ENCODE assay signal across 23 cellular contexts in the genomic region with DNA sequence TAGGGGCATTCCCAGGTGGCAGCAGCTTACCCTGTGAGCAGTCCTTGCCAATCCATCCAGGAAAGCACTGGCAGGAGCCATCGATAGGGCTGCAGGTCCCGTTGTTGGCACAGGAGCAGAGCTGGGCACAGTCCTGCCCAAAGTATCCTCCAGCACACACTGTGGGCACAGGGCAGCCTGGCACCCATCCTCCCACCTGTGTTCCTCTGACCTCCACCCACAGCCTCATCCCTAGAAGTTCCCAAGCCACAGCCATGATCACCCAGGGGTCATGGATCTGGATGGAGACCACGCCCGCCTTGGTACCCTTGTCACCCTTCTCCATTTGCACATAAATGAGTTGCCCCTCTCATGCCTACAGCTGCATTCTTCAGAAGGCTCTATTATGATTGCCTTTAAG. TPM values are rescaled to one million over a fixed set of nuclear protein-coding genes. Genes with fewer than 3 reads are reported as not detected.
A peak's percentile ranks its signal among the peaks of the same experiment; 100 is the strongest.
DNase-seq lines count a peak whose midpoint lies in the region; ATAC-seq and TF ChIP-seq lines count a peak whose summit lies in the region.
"Had no signal": no experiment of that assay in that cellular context is flagged by ENCODE, and none has a peak within 500 bp of the region (broad histone marks: within the 10 kb centered on the region; RNA-seq: fewer than 3 reads in every experiment).

No MANE protein-coding gene starts in this region.

- H3K36me3 ChIP-seq in KMS-11 (ENCODE audit: insufficient read depth) (no peaks in the 10 kb centered on the region), SK-N-SH (replicated peaks in 1 of 2; ENCODE audit: control insufficient read depth in 1 of 2, insufficient read depth in 2 of 2, low read length in 1 of 2) (peaks cover 0 to 6% of the 10 kb centered on the region in 2 experiments)
- H3K36me3 ChIP-seq: Peyer's patch had no signal

- H3K27ac Mint-ChIP-seq in natural killer cell treated with Interleukin-12 subunit alpha and Interleukin-12 subunit beta and Interleukin-15 and Interleukin-18, amount 100 ng/mL, for 72 hours: peak overlapping the region; percentile 66 to 81
- peak overlapping the region in 1 of 2 donors; percentile 40 for H3K27ac Mint-ChIP-seq in natural killer cell
- peak overlapping the region; percentile 43 for H3K27ac Mint-ChIP-seq in activated naive CD8-positive, alpha-beta T cell treated with anti-CD3 and anti-CD28 coated beads, Interleukin-2, amount 50 U/mL, for 24 hours
- peak overlapping the region; percentile 22 for H3K27ac Mint-ChIP-seq in stimulated activated naive B cell treated with anti-CD40 and anti-IgM and Interleukin-4, amounts not matched to agents 10 μg/mL and 1 μg/mL and 100 μg/mL, for 72 hours
- H3K27ac Mint-ChIP-seq: CD4-positive, CD25-positive, alpha-beta regulatory T cell had no signal

- H3K27me3 Mint-ChIP-seq in natural killer cell treated with Interleukin-12 subunit alpha and Interleukin-12 subunit beta and Interleukin-15 and Interleukin-18, amount 100 ng/mL, for 72 hours: no peaks in the 10 kb centered on the region
- no peaks in the 10 kb centered on the region for H3K27me3 Mint-ChIP-seq in natural killer cell (ENCODE audit: low read depth in 2 of 2)
- H3K27me3 Mint-ChIP-seq in activated naive CD8-positive, alpha-beta T cell treated with anti-CD3 and anti-CD28 coated beads, Interleukin-2, amount 50 U/mL, for 24 hours: no peaks in the 10 kb centered on the region
- no peaks in the 10 kb centered on the region for H3K27me3 Mint-ChIP-seq in stimulated activated naive B cell treated with anti-CD40 and anti-IgM and Interleukin-4, amounts not matched to agents 10 μg/mL and 1 μg/mL and 100 μg/mL, for 72 hours
- H3K27me3 Mint-ChIP-seq: CD4-positive, CD25-positive, alpha-beta regulatory T cell had no signal

- H3K79me2 ChIP-seq in KMS-11 (ENCODE audit: insufficient read depth, low read depth) (no peaks in the 10 kb centered on the region), SK-N-SH (ENCODE audit: insufficient read depth) (no peaks in the 10 kb centered on the region)

- intact Hi-C loops in natural killer cell (cut with micrococcal nuclease): no loop called here

- CTCF ChIA-PET in SK-N-SH (lab: Yijun Ruan, JAX): interaction anchor here (0.9 to 4.1 kb wide), 17 partner anchors 8 to 649 kb away, joined by 3 to 40 read pairs (median 6); a partner anchor contains a TSS

- H3K4me3 Mint-ChIP-seq in natural killer cell treated with Interleukin-12 subunit alpha and Interleukin-12 subunit beta and Interleukin-15 and Interleukin-18, amount 100 ng/mL, for 72 hours: peak overlapping the region; percentile 63
- no peak overlapping the region for H3K4me3 Mint-ChIP-seq in natural killer cell
- H3K4me3 Mint-ChIP-seq in activated naive CD8-positive, alpha-beta T cell treated with anti-CD3 and anti-CD28 coated beads, Interleukin-2, amount 50 U/mL, for 24 hours: no peak overlapping the region
- peak overlapping the region in 1 of 2 donors; percentile 70 for H3K4me3 Mint-ChIP-seq in stimulated activated naive B cell treated with anti-CD40 and anti-IgM and Interleukin-4, amounts not matched to agents 10 μg/mL and 1 μg/mL and 100 μg/mL, for 72 hours
- H3K4me3 Mint-ChIP-seq: CD4-positive, CD25-positive, alpha-beta regulatory T cell had no signal

- no peak for TF ChIP-seq RAD21 in SK-N-SH (IDR thresholded peaks at IDR 0.05; ENCODE audit: low read length)

- no peak for TF ChIP-seq EP300 in SK-N-SH (IDR thresholded peaks at IDR 0.05; ENCODE audit: borderline replicate concordance in 1 of 2, low read depth in 1 of 2, low read length in 1 of 2)

- no peaks in the 10 kb centered on the region for H3K36me3 Mint-ChIP-seq in natural killer cell treated with Interleukin-12 subunit alpha and Interleukin-12 subunit beta and Interleukin-15 and Interleukin-18, amount 100 ng/mL, for 72 hours
- no peaks in the 10 kb centered on the region for H3K36me3 Mint-ChIP-seq in natural killer cell
- no peaks in the 10 kb centered on the region for H3K36me3 Mint-ChIP-seq in activated naive CD8-positive, alpha-beta T cell treated with anti-CD3 and anti-CD28 coated beads, Interleukin-2, amount 50 U/mL, for 24 hours (ENCODE audit: low read depth)
- peaks cover 0 to 9% of the 10 kb centered on the region in 2 donors for H3K36me3 Mint-ChIP-seq in stimulated activated naive B cell treated with anti-CD40 and anti-IgM and Interleukin-4, amounts not matched to agents 10 μg/mL and 1 μg/mL and 100 μg/mL, for 72 hours
- H3K36me3 Mint-ChIP-seq: CD4-positive, CD25-positive, alpha-beta regulatory T cell had no signal

- H3K9ac ChIP-seq in KMS-11 (no peak overlapping the region), SK-N-SH (no peak overlapping the region)
- H3K9ac ChIP-seq: GM23248 had no signal

- peaks cover 28 to 33% of the 10 kb centered on the region in 2 donors for H3K4me1 Mint-ChIP-seq in natural killer cell treated with Interleukin-12 subunit alpha and Interleukin-12 subunit beta and Interleukin-15 and Interleukin-18, amount 100 ng/mL, for 72 hours (ENCODE audit: low read depth in 2 of 2)
- peaks cover 0 to 12% of the 10 kb centered on the region in 2 donors for H3K4me1 Mint-ChIP-seq in natural killer cell
- H3K4me1 Mint-ChIP-seq in activated naive CD8-positive, alpha-beta T cell treated with anti-CD3 and anti-CD28 coated beads, Interleukin-2, amount 50 U/mL, for 24 hours: peaks cover 37% of the 10 kb centered on the region
- H3K4me1 Mint-ChIP-seq in stimulated activated naive B cell treated with anti-CD40 and anti-IgM and Interleukin-4, amounts not matched to agents 10 μg/mL and 1 μg/mL and 100 μg/mL, for 72 hours: peaks cover 66 to 72% of the 10 kb centered on the region in 2 donors

- no peaks in the 10 kb centered on the region for H3K9me2 ChIP-seq in SK-N-SH

- no peaks in the 10 kb centered on the region for H3K9me3 Mint-ChIP-seq in natural killer cell treated with Interleukin-12 subunit alpha and Interleukin-12 subunit beta and Interleukin-15 and Interleukin-18, amount 100 ng/mL, for 72 hours
- no peaks in the 10 kb centered on the region for H3K9me3 Mint-ChIP-seq in natural killer cell
- H3K9me3 Mint-ChIP-seq in activated naive CD8-positive, alpha-beta T cell treated with anti-CD3 and anti-CD28 coated beads, Interleukin-2, amount 50 U/mL, for 24 hours: no peaks in the 10 kb centered on the region
- no peaks in the 10 kb centered on the region for H3K9me3 Mint-ChIP-seq in stimulated activated naive B cell treated with anti-CD40 and anti-IgM and Interleukin-4, amounts not matched to agents 10 μg/mL and 1 μg/mL and 100 μg/mL, for 72 hours
- H3K9me3 Mint-ChIP-seq: CD4-positive, CD25-positive, alpha-beta regulatory T cell had no signal

- no peaks in the 10 kb centered on the region for H3K9me3 ChIP-seq in SK-N-SH
- H3K9me3 ChIP-seq: Peyer's patch had no signal

- no peak for DNase-seq in natural killer cell treated with Interleukin-12 subunit alpha and Interleukin-12 subunit beta and Interleukin-15 and Interleukin-18, amount 100 ng/mL, for 72 hours (ENCODE audit: low spot score)
- DNase-seq in natural killer cell: no peak
- DNase-seq in activated naive CD8-positive, alpha-beta T cell treated with anti-CD3 and anti-CD28 coated beads, Interleukin-2, amount 50 U/mL, for 24 hours: no peak
- no peak for DNase-seq in stimulated activated naive B cell treated with anti-CD40 and anti-IgM and Interleukin-4, amounts not matched to agents 10 μg/mL and 1 μg/mL and 100 μg/mL, for 72 hours
- no peak for DNase-seq in SK-N-SH
- DNase-seq in T-helper 2 cell: no peak
- DNase-seq in pons (ENCODE audit: low spot score): no peak
- DNase-seq: ACHN; AML-193; CD4-positive, CD25-positive, alpha-beta regulatory T cell; COR-L47; DMS 273 treated with DMSO at 0.1 percent for 48 hours; GDM1; GM23248; HCEC 1CT; NCI-H1092 treated with DMSO at 0.1 percent for 48 hours; NCI-H146; NCI-H2029 treated with DMSO at 0.1 percent for 48 hours; NCI-H2171; NCI-H526; Peyer's patch had no signal

- H3K27me3 ChIP-seq in KMS-11 (ENCODE audit: insufficient read depth, low read depth) (no peaks in the 10 kb centered on the region), SK-N-SH (ENCODE audit: insufficient read depth) (no peaks in the 10 kb centered on the region)
- H3K27me3 ChIP-seq: Peyer's patch had no signal

- H3K4me2 ChIP-seq in KMS-11 (peak overlapping the region; percentile 83; the same call in 1 of the 2 replicates), SK-N-SH (no peak overlapping the region)

- H4K20me1 ChIP-seq in KMS-11 (ENCODE audit: insufficient read depth) (no peaks in the 10 kb centered on the region), SK-N-SH (ENCODE audit: insufficient read depth) (no peaks in the 10 kb centered on the region)

- TF ChIP-seq CTCF in natural killer cell (IDR thresholded peaks at IDR 0.05) (no peak), KMS-11 (conservative IDR thresholded peaks at IDR 0.05; ENCODE audit: low read depth, low read length) (no peak), SK-N-SH (IDR thresholded peaks at IDR 0.05) (no peak)

- peaks cover 54% of the 10 kb centered on the region for H3K4me1 ChIP-seq in KMS-11 (ENCODE audit: low read depth, poor library complexity, severe bottlenecking)
- H3K4me1 ChIP-seq in SK-N-SH (ENCODE audit: control insufficient read depth in 1 of 2, insufficient read depth in 2 of 2, low read depth in 1 of 2, low read length in 1 of 2): peaks cover 0 to 27% of the 10 kb centered on the region in 2 experiments; a peak in 1 of 4 replicates
- H3K4me1 ChIP-seq: Peyer's patch had no signal

- no peak for ATAC-seq in natural killer cell treated with Interleukin-12 subunit alpha and Interleukin-12 subunit beta and Interleukin-15 and Interleukin-18, amount 100 ng/mL, for 72 hours
- no peak for ATAC-seq in natural killer cell
- ATAC-seq in activated naive CD8-positive, alpha-beta T cell treated with anti-CD3 and anti-CD28 coated beads, Interleukin-2, amount 50 U/mL, for 24 hours: no peak
- no peak for ATAC-seq in stimulated activated naive B cell treated with anti-CD40 and anti-IgM and Interleukin-4, amounts not matched to agents 10 μg/mL and 1 μg/mL and 100 μg/mL, for 72 hours (replicated peaks)
- ATAC-seq: Right ventricle myocardium inferior had no signal

- POLR2A ChIA-PET in SK-N-SH (lab: Yijun Ruan, JAX): no interaction called here

- no peaks in the 10 kb centered on the region for H3F3A ChIP-seq in SK-N-SH (replicated peaks; ENCODE audit: insufficient read depth)

- H3K27ac ChIP-seq in KMS-11: no peak overlapping the region
- no peak overlapping the region for H3K27ac ChIP-seq in SK-N-SH (ENCODE audit: low read depth in 2 of 2, low read length in 1 of 2)
- H3K27ac ChIP-seq: GM23248, Peyer's patch had no signal

- no peak overlapping the region for H2AFZ ChIP-seq in KMS-11 (ENCODE audit: low read depth)
- no peak overlapping the region for H2AFZ ChIP-seq in SK-N-SH (ENCODE audit: low read depth)
- H2AFZ ChIP-seq: GM23248 had no signal

- H3K4me3 ChIP-seq in KMS-11 (IDR thresholded peaks at IDR 0.05; ENCODE audit: insufficient read depth, low read depth, low read length) (no peak overlapping the region), SK-N-SH (ENCODE audit: low read depth in 2 of 2, low read length in 1 of 2) (no peak overlapping the region)
- H3K4me3 ChIP-seq: GM23248, Peyer's patch had no signal

- WGBS in SK-N-SH (ENCODE audit: low lambda C conversion rate): 93% methylated on average over 3 of the region's 4 CpGs

RNA-seq across cellular contexts. Expression of a gene that starts 48.6 kb away (rescaled TPM):
- 100 to 1,000 TPM; 101 to 164 TPM for total RNA-seq in natural killer cell treated with Interleukin-12 subunit alpha and Interleukin-12 subunit beta and Interleukin-15 and Interleukin-18, amount 100 ng/mL, for 72 hours
- total RNA-seq in natural killer cell: 10 to 100 TPM; 84.7 to 97.1 (median 87.5) TPM
- 293 and 352 TPM in 2 replicates for polyA plus RNA-seq in SK-N-SH (2012; rRNA removed)
- 463 and 510 TPM in 2 replicates for polyA plus RNA-seq in SK-N-SH (2012; cell fraction: cytosol; rRNA removed)
- 125 and 166 TPM in 2 replicates for polyA plus RNA-seq in SK-N-SH (2012; cell fraction: nucleus; rRNA removed)
